Comparison of ENCODE assay signal across 25 cellular contexts in genomic region chr2:60741588-60741987, GRCh38. TPM values are rescaled to one million over a fixed set of nuclear protein-coding genes. Genes with fewer than 3 reads are reported as not detected.
A peak's percentile ranks its signal among the peaks of the same experiment; 100 is the strongest.
DNase-seq lines count a peak whose midpoint lies in the region; ATAC-seq and TF ChIP-seq lines count a peak whose summit lies in the region.
"Had no signal": no experiment of that assay in that cellular context is flagged by ENCODE, and none has a peak within 500 bp of the region (broad histone marks: within the 10 kb centered on the region; RNA-seq: fewer than 3 reads in every experiment).

No MANE protein-coding gene starts in this region.

- H3K27ac Mint-ChIP-seq in nephron progenitor cell, result peak overlapping the region; percentile 48
- H3K27ac Mint-ChIP-seq: CD8-positive, alpha-beta T cell; HFFc6 had no signal

- TF ChIP-seq CTCF in NB4 (IDR thresholded peaks at IDR 0.05; ENCODE audit: low read depth, low read length) (no peak), adrenal gland (IDR thresholded peaks at IDR 0.05) (no peak), nephron progenitor cell (IDR thresholded peaks at IDR 0.05) (no peak)

- H3K4me3 ChIP-seq in NB4 (ENCODE audit: low read depth, low read length), result no peak overlapping the region
- H3K4me3 ChIP-seq in adrenal gland, result no peak overlapping the region
- H3K4me3 ChIP-seq: BLaER1 treated with 17β-estradiol and CSF1 and Interleukin-3, amounts not matched to agents 10 nM and 100 nM had no signal

- no peaks in the 10 kb centered on the region for H3K9me3 ChIP-seq in adrenal gland (replicated peaks in 1 of 3)
- H3K9me3 ChIP-seq: BLaER1 treated with 17β-estradiol and CSF1 and Interleukin-3, amounts not matched to agents 10 nM and 100 nM had no signal

- H3K4me1 ChIP-seq in adrenal gland (replicated peaks in 1 of 2), result no peaks in the 10 kb centered on the region

- H3K27me3 ChIP-seq in adrenal gland, result no peaks in the 10 kb centered on the region

- TF ChIP-seq POLR2A in NB4 (IDR thresholded peaks at IDR 0.05; ENCODE audit: extremely low read depth, insufficient read length), result no peak
- no peak for TF ChIP-seq POLR2A in adrenal gland (IDR thresholded peaks at IDR 0.05)

- WGBS in adrenal gland, 4 donors, result 36 to 48% (median 42%) methylated on average over 7 to 11 of the region's 11 CpGs

- no peak overlapping the region for H3K4me3 Mint-ChIP-seq in nephron progenitor cell
- H3K4me3 Mint-ChIP-seq: CD8-positive, alpha-beta T cell; HFFc6 had no signal

- no peaks in the 10 kb centered on the region for H3K36me3 ChIP-seq in adrenal gland (replicated peaks in 1 of 2)
- H3K36me3 ChIP-seq: BLaER1 treated with 17β-estradiol and CSF1 and Interleukin-3, amounts not matched to agents 10 nM and 100 nM had no signal

- H3K36me3 Mint-ChIP-seq in nephron progenitor cell (ENCODE audit: low read depth), result no peaks in the 10 kb centered on the region
- H3K36me3 Mint-ChIP-seq: CD8-positive, alpha-beta T cell had no signal

- DNase-seq in activated CD8-positive, alpha-beta memory T cell treated with anti-CD3 and anti-CD28 coated beads, Interleukin-2, amount 50 U/mL, for 48 hours, result peak; percentile 33
- no peak for DNase-seq in activated CD8-positive, alpha-beta memory T cell treated with anti-CD3 and anti-CD28 coated beads, Interleukin-2, amount 50 U/mL, for 4 hours
- DNase-seq in NB4 (ENCODE audit: low read depth), result peak; percentile 21
- peak; percentile 70 to 89 (median 82) for DNase-seq in adrenal gland
- DNase-seq in nephron progenitor cell, result no peak
- DNase-seq in COLO668 (lab: John Stamatoyannopoulos, UW; ENCODE audit: unreplicated experiment), result no peak
- no peak for DNase-seq in ecto neural progenitor cell (ENCODE audit: low spot score)
- DNase-seq: 8988T; CD8-positive, alpha-beta T cell; DMS53; GF-D8; H7; HFFc6; MM.1S; NCI-H1092; NCI-H1436 treated with DMSO at 0.1 percent for 48 hours; NCI-H2029 treated with DMSO at 0.1 percent for 48 hours; NCI-H226; NCI-H510A treated with DMSO at 0.1 percent for 48 hours; NCI-H748 treated with DMSO at 0.1 percent for 48 hours; NK-92 treated with Interleukin-12 subunit alpha and Interleukin-12 subunit beta, amount 100 ng/mL, for 24 hours; SIG-M5 had no signal

- no peak for ATAC-seq in GM19397 (IDR thresholded peaks at IDR 0.05; ENCODE audit: unreplicated experiment)
- ATAC-seq: CD8-positive, alpha-beta T cell had no signal

- no peak overlapping the region for H3K27ac ChIP-seq in adrenal gland
- H3K27ac ChIP-seq: BLaER1 treated with 17β-estradiol and CSF1 and Interleukin-3, amounts not matched to agents 10 nM and 100 nM; RWPE1 had no signal

- peaks cover 10% of the 10 kb centered on the region for H3K4me1 Mint-ChIP-seq in nephron progenitor cell

- peaks cover 27% of the 10 kb centered on the region for H3K27me3 Mint-ChIP-seq in nephron progenitor cell (ENCODE audit: low read depth, poor library complexity)

- H3K9me3 Mint-ChIP-seq in nephron progenitor cell, result peaks cover 5% of the 10 kb centered on the region
- H3K9me3 Mint-ChIP-seq: CD8-positive, alpha-beta T cell had no signal

- intact Hi-C loops in adrenal gland (cut with DNase I), result no loop called here

RNA-seq across cellular contexts. Expression of gene PAPOLG, which starts 14.5 kb away (rescaled TPM):
- 10 to 100 TPM in 5 of 8 donors, 1 to 10 TPM in 3; 6.6 to 16.0 (median 10.7) TPM for total RNA-seq in adrenal gland
- 10 to 100 TPM in 1 of 3 donors, 1 to 10 TPM in 2; 4.5 to 10.9 (median 4.7) TPM for polyA plus RNA-seq in adrenal gland

Comparison
In these comparisons a context has a peak if more than half of its experiments do, and no peak if none do; other contexts are left out.
1. DNase-seq: peak in activated CD8-positive, alpha-beta memory T cell treated with anti-CD3 and anti-CD28 coated beads, Interleukin-2, amount 50 U/mL, for 48 hours (single experiment), NB4 (single experiment) and adrenal gland (7 of 7); none in activated CD8-positive, alpha-beta memory T cell treated with anti-CD3 and anti-CD28 coated beads, Interleukin-2, amount 50 U/mL, for 4 hours (single experiment), nephron progenitor cell (single experiment), COLO668 (single experiment) and ecto neural progenitor cell (single experiment).